Comparison of ENCODE assay signal across 8 cellular contexts in the genomic region with DNA sequence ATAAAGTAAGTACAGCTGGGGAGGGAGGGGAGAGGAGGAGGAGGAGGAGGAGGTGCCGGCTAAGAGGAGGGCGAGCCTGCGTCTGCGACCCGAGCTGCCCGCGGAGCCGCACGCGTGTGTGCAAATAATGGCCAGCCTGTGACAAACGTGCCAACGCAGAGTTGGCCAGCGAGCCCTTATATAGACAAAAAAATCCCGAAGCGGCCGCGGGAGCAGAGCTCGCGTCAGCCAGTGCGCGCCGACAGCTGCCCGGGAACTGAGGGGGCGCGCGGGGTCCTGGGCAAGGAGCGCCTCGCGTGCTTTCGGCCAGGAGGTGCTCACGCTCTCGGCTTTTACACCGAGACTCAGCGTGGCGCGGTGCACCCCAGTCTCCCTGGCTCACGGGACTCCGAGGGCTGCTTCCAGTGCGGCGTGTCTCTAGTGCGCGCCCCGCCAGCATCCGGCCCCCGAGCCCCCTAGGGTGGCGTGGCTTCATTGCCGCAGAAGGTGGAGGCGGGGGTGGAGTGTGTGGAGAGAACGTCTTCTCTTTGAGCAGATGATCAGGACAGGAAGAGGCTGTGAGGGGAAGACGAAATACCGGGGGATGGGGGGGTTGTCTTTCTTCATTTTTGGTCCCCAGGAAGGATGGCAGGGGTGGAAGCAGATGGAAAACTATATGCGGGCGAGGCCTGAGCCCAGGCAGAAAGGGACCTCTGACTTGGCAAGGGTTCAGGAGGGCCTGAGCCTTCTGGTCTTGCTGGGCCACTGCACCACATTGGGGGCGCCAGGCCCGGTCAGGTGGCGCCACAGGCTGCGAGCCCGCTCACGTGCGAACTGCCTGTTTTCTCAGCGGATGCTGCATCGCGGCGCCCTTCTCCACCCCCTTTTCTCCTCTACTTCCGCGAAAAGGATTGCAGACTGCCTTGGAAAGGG. TPM values are rescaled to one million over a fixed set of nuclear protein-coding genes. Genes with fewer than 3 reads are reported as not detected.
DNase-seq lines count a peak whose midpoint lies in the region; ATAC-seq and TF ChIP-seq lines count a peak whose summit lies in the region.

No MANE protein-coding gene starts in this region.

- no peaks in the 10 kb centered on the region for H3K36me3 Mint-ChIP-seq in nephron progenitor cell (ENCODE audit: low read depth)

- H3K4me3 ChIP-seq in HUES6 (ENCODE audit: low read depth, low read length) (peak overlapping the region; percentile 65), fibroblast of the aortic adventitia (ENCODE audit: low read depth, low read length) (peak overlapping the region; percentile 73)

- TF ChIP-seq CTCF in fibroblast of the aortic adventitia (IDR thresholded peaks at IDR 0.05; ENCODE audit: insufficient read depth, low read length) (no peak), nephron progenitor cell (IDR thresholded peaks at IDR 0.05) (no peak)

- in situ Hi-C loops in Caki2 (cut with HindIII; ENCODE audit: low pct_unique_long_range_greater_than_20kb, low sequenced_read_pairs), result no loop called here

- no peaks in the 10 kb centered on the region for H3K4me1 ChIP-seq in HUES6 (ENCODE audit: control insufficient read depth, insufficient read depth, low read length)

- ATAC-seq in GM21447 (IDR thresholded peaks at IDR 0.05; ENCODE audit: unreplicated experiment), result peak; percentile 42
- peak; percentile 64 for ATAC-seq in stimulated activated naive CD8-positive, alpha-beta T cell treated with anti-CD3 and anti-CD28 coated beads, Interleukin-15, Interleukin-2, amounts not matched to agents 100 U/mL and 50 U/mL, for 24 hours

- H3K4me1 Mint-ChIP-seq in nephron progenitor cell, result peaks cover 41% of the 10 kb centered on the region

- no peaks in the 10 kb centered on the region for H3K9me3 Mint-ChIP-seq in nephron progenitor cell

- H3K9me3 ChIP-seq in HUES6 (ENCODE audit: control insufficient read depth, insufficient read depth, low read depth, low read length), result no peaks in the 10 kb centered on the region

- H3K36me3 ChIP-seq in HUES6 (ENCODE audit: control insufficient read depth, insufficient read depth, low read length), result no peaks in the 10 kb centered on the region

- DNase-seq in Caki2 (ENCODE audit: low read depth) (peak; percentile 84), fibroblast of the aortic adventitia (ENCODE audit: low read depth) (peak; percentile 83), nephron progenitor cell (peak; percentile 58)
- peak; percentile 61 to 66 for DNase-seq in activated T-helper 1 cell treated with anti-CD3 and anti-CD28 coated beads, Interleukin-2, amount 50 U/mL, for 16 hours (ENCODE audit: low read depth in 1 of 2, low spot score in 1 of 2)
- DNase-seq in stimulated activated naive CD8-positive, alpha-beta T cell treated with anti-CD3 and anti-CD28 coated beads, Interleukin-15, Interleukin-2, amounts not matched to agents 100 U/mL and 50 U/mL, for 24 hours, result peak; percentile 82

- 0 out of 2 replicates have a peak overlapping the region, but pooled peaks have one; percentile 10 for H3K27ac ChIP-seq in HUES6 (ENCODE audit: low read depth, low read length)

- H3K27me3 Mint-ChIP-seq in nephron progenitor cell (ENCODE audit: low read depth, poor library complexity), result peaks cover 9% of the 10 kb centered on the region

- H3K4me3 Mint-ChIP-seq in nephron progenitor cell, result peak overlapping the region; percentile 95

- peaks cover 25% of the 10 kb centered on the region for H3K27me3 ChIP-seq in HUES6 (ENCODE audit: control insufficient read depth, insufficient read depth, low read length)

- H3K9ac ChIP-seq in HUES6 (ENCODE audit: low read length), result peak overlapping the region; percentile 91

- peak overlapping the region; percentile 62 for H3K27ac Mint-ChIP-seq in nephron progenitor cell

TF ChIP-seq in PFSK-1, 5 proteins besides CTCF, POLR2A, EP300 and RAD21:
- peak; percentile 30; the same call in 1 of the 2 replicates for TF ChIP-seq POLR2AphosphoS5 (IDR thresholded peaks at IDR 0.05; ENCODE audit: low read depth, low read length)
- TF ChIP-seq, protein P1, sequence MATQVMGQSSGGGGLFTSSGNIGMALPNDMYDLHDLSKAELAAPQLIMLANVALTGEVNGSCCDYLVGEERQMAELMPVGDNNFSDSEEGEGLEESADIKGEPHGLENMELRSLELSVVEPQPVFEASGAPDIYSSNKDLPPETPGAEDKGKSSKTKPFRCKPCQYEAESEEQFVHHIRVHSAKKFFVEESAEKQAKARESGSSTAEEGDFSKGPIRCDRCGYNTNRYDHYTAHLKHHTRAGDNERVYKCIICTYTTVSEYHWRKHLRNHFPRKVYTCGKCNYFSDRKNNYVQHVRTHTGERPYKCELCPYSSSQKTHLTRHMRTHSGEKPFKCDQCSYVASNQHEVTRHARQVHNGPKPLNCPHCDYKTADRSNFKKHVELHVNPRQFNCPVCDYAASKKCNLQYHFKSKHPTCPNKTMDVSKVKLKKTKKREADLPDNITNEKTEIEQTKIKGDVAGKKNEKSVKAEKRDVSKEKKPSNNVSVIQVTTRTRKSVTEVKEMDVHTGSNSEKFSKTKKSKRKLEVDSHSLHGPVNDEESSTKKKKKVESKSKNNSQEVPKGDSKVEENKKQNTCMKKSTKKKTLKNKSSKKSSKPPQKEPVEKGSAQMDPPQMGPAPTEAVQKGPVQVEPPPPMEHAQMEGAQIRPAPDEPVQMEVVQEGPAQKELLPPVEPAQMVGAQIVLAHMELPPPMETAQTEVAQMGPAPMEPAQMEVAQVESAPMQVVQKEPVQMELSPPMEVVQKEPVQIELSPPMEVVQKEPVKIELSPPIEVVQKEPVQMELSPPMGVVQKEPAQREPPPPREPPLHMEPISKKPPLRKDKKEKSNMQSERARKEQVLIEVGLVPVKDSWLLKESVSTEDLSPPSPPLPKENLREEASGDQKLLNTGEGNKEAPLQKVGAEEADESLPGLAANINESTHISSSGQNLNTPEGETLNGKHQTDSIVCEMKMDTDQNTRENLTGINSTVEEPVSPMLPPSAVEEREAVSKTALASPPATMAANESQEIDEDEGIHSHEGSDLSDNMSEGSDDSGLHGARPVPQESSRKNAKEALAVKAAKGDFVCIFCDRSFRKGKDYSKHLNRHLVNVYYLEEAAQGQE (IDR thresholded peaks at IDR 0.05; ENCODE audit: insufficient read depth in 1 of 2, low read depth in 2 of 2, low read length in 2 of 2), result no peak
- peak; percentile 36; the same call in 1 of the 2 replicates for TF ChIP-seq SIN3A (IDR thresholded peaks at IDR 0.05; ENCODE audit: borderline replicate concordance, insufficient read depth, low read length)
- no peak for TF ChIP-seq TAF1 (IDR thresholded peaks at IDR 0.05; ENCODE audit: borderline replicate concordance, insufficient read depth, low read length)
- TF ChIP-seq FOXP2 (optimal IDR thresholded peaks at IDR 0.05; ENCODE audit: borderline replicate concordance, extremely low read depth, extremely low read length, insufficient read depth), result peak; percentile 65

RNA-seq across cellular contexts. Expression of a gene that starts 0.7 kb away (rescaled TPM):
- 5.8 and 12.5 TPM in 2 replicates for total RNA-seq in Caki2 (2014; rRNA removed; shearing (Covaris generic); ENCODE audit: low replicate concordance)
- polyA plus RNA-seq in PFSK-1 (2012; ENCODE audit: insufficient read length, low read depth), result 0.80 TPM
- total RNA-seq in fibroblast of the aortic adventitia (ENCODE audit: low replicate concordance), result 38.2 and 170 TPM in 2 replicates

Comparison
In these comparisons a context has a peak if more than half of its experiments do, and no peak if none do; other contexts are left out.
1. Peak in every context shown above with its lines: DNase-seq, ATAC-seq, H3K4me3 ChIP-seq and H3K27ac ChIP-seq.